In the genomic region with DNA sequence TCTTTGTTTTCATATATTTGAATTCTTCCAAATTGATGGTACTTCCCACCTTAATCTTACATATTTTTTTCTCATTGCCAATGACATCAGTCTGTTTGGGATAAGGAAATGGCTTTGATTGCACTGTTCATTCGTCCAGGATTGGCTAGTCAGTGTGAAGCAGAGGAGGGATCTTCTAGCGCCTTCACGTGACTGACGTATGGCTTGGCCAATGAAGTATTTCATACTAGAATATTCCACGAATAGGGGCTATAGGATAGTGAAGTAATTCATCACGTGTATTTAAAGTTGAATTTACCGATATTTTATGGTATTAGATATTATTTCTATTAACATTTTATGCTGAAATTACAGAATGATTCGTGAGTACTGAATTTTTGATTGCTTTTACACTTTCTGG, we compare ENCODE assay signal across 24 cellular contexts.
"Had no signal": no experiment of that assay in that cellular context is flagged by ENCODE, and none has a peak within 500 bp of the region (broad histone marks: within the 10 kb centered on the region; RNA-seq: fewer than 3 reads in every experiment).

No MANE protein-coding gene starts in this region.

- H3K36me3 ChIP-seq: neural progenitor cell, pancreas, prostate gland, right lobe of liver, sigmoid colon, stomach, tibial artery, transverse colon, upper lobe of right lung, uterus had no signal

- H3K27ac Mint-ChIP-seq: naive thymus-derived CD4-positive, alpha-beta T cell; natural killer cell; nephron; neural progenitor cell; stimulated activated effector memory CD8-positive, alpha-beta T cell treated with anti-CD3 and anti-CD28 coated beads, Interleukin-12 subunit alpha, Interleukin-12 subunit beta, amount 100 ng/mL, for 72 hours; stimulated activated naive B cell treated with anti-CD40 and anti-IgM and Interleukin-4, amounts not matched to agents 10 μg/mL and 1 μg/mL and 100 μg/mL, for 72 hours; stimulated activated naive CD8-positive, alpha-beta T cell treated with anti-CD3 and anti-CD28 coated beads, Interleukin-15, Interleukin-2, amounts not matched to agents 100 ng/mL and 50 ng/mL, for 24 hours; type B pancreatic cell had no signal

- H3K36me3 Mint-ChIP-seq: naive thymus-derived CD4-positive, alpha-beta T cell; natural killer cell; neural progenitor cell; stimulated activated effector memory CD8-positive, alpha-beta T cell treated with anti-CD3 and anti-CD28 coated beads, Interleukin-12 subunit alpha, Interleukin-12 subunit beta, amount 100 ng/mL, for 72 hours; stimulated activated naive B cell treated with anti-CD40 and anti-IgM and Interleukin-4, amounts not matched to agents 10 μg/mL and 1 μg/mL and 100 μg/mL, for 72 hours; type B pancreatic cell had no signal

- H3K4me3 Mint-ChIP-seq: naive thymus-derived CD4-positive, alpha-beta T cell; natural killer cell; nephron; neural progenitor cell; stimulated activated effector memory CD8-positive, alpha-beta T cell treated with anti-CD3 and anti-CD28 coated beads, Interleukin-12 subunit alpha, Interleukin-12 subunit beta, amount 100 ng/mL, for 72 hours; stimulated activated naive B cell treated with anti-CD40 and anti-IgM and Interleukin-4, amounts not matched to agents 10 μg/mL and 1 μg/mL and 100 μg/mL, for 72 hours; stimulated activated naive CD8-positive, alpha-beta T cell treated with anti-CD3 and anti-CD28 coated beads, Interleukin-15, Interleukin-2, amounts not matched to agents 100 ng/mL and 50 ng/mL, for 24 hours; type B pancreatic cell had no signal

- H3K27me3 ChIP-seq: neural progenitor cell, pancreas, right lobe of liver, sigmoid colon, stomach, tibial artery, transverse colon, upper lobe of right lung, uterus had no signal

- H3K27me3 Mint-ChIP-seq: naive thymus-derived CD4-positive, alpha-beta T cell; stimulated activated naive B cell treated with anti-CD40 and anti-IgM and Interleukin-4, amounts not matched to agents 10 μg/mL and 1 μg/mL and 100 μg/mL, for 72 hours had no signal

- H2AFZ ChIP-seq: neural progenitor cell had no signal

- DNase-seq: naive thymus-derived CD4-positive, alpha-beta T cell; natural killer cell; pancreas; right cardiac atrium; right lobe of liver; sigmoid colon; small intestine; stimulated activated CD4-positive, alpha-beta T cell treated with anti-CD3 and anti-CD28 coated beads, Interleukin-15, amount 100 ng/mL, for 24 hours; stimulated activated CD4-positive, alpha-beta T cell treated with anti-CD3 and anti-CD28 coated beads, Interleukin-2, amount 100 ng/mL, for 24 hours; stimulated activated CD4-positive, alpha-beta T cell treated with anti-CD3 and anti-CD28 coated beads, Interleukin-2, amount 100 ng/mL, for 48 hours; stimulated activated CD4-positive, alpha-beta T cell treated with anti-CD3 and anti-CD28 coated beads, Interleukin-4, amount 100 ng/mL, for 24 hours; stimulated activated naive B cell treated with anti-CD40 and anti-IgM and Interleukin-4, amounts not matched to agents 10 μg/mL and 1 μg/mL and 100 μg/mL, for 72 hours; stimulated activated naive CD4-positive, alpha-beta T cell treated with Interleukin-2 at 50 U/mL for 16 hours; stomach; tibial artery; transverse colon; upper lobe of right lung; uterus had no signal

- H3K27ac ChIP-seq: neural progenitor cell, pancreas, prostate gland, right lobe of liver, sigmoid colon, stomach, tibial artery, transverse colon, upper lobe of right lung, uterus had no signal

- H3K4me1 ChIP-seq: neural progenitor cell, pancreas, prostate gland, right lobe of liver, sigmoid colon, stomach, tibial artery, transverse colon, upper lobe of right lung, uterus had no signal

- ATAC-seq: naive thymus-derived CD4-positive, alpha-beta T cell; natural killer cell; pancreas; right cardiac atrium; right lobe of liver; stimulated activated effector memory CD8-positive, alpha-beta T cell treated with anti-CD3 and anti-CD28 coated beads, Interleukin-12 subunit alpha, Interleukin-12 subunit beta, amount 100 ng/mL, for 72 hours; stimulated activated naive B cell treated with anti-CD40 and anti-IgM and Interleukin-4, amounts not matched to agents 10 μg/mL and 1 μg/mL and 100 μg/mL, for 72 hours; upper lobe of right lung had no signal

- H3K9ac ChIP-seq: neural progenitor cell had no signal

- H3K9me3 Mint-ChIP-seq: natural killer cell; nephron; neural progenitor cell; stimulated activated naive B cell treated with anti-CD40 and anti-IgM and Interleukin-4, amounts not matched to agents 10 μg/mL and 1 μg/mL and 100 μg/mL, for 72 hours; stimulated activated naive CD8-positive, alpha-beta T cell treated with anti-CD3 and anti-CD28 coated beads, Interleukin-15, Interleukin-2, amounts not matched to agents 100 ng/mL and 50 ng/mL, for 24 hours; type B pancreatic cell had no signal

- H3K4me2 ChIP-seq: neural progenitor cell had no signal

- H3K4me1 Mint-ChIP-seq: naive thymus-derived CD4-positive, alpha-beta T cell; natural killer cell; nephron; neural progenitor cell; stimulated activated effector memory CD8-positive, alpha-beta T cell treated with anti-CD3 and anti-CD28 coated beads, Interleukin-12 subunit alpha, Interleukin-12 subunit beta, amount 100 ng/mL, for 72 hours; stimulated activated naive B cell treated with anti-CD40 and anti-IgM and Interleukin-4, amounts not matched to agents 10 μg/mL and 1 μg/mL and 100 μg/mL, for 72 hours had no signal

- H3K4me3 ChIP-seq: neural progenitor cell, pancreas, prostate gland, right lobe of liver, sigmoid colon, stomach, tibial artery, transverse colon, upper lobe of right lung, uterus had no signal

- H3K9me3 ChIP-seq: pancreas, prostate gland, right lobe of liver, sigmoid colon, stomach, tibial artery, transverse colon, upper lobe of right lung, uterus had no signal
